8 cellular contexts compared by ENCODE assay signal in genomic region chr22:24592846-24593809, GRCh38. TPM values are rescaled to one million over a fixed set of nuclear protein-coding genes. Genes with fewer than 3 reads are reported as not detected.
A peak's percentile ranks its signal among the peaks of the same experiment; 100 is the strongest.
DNase-seq lines count a peak whose midpoint lies in the region; ATAC-seq and TF ChIP-seq lines count a peak whose summit lies in the region.

A gene with protein sequence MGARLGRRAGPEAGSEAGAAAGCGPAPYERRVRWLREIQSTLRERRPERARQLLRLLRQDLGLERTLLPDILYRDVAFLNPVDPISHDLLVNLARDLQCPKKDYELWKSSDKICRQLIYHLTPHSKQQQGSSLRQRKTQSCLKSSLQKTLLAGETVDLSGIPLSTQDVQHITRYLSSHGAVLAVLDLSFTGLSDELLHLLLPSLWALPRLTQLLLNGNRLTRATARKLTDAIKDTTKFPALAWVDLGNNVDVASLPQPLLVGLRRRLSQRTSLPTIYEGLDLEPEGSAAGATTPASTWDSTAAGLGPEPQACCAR (minus strand): TSS chr22:24593073. CDS start chr22:24593039, 34 bp downstream.

- TF ChIP-seq CTCF in C4-2B (conservative IDR thresholded peaks at IDR 0.05) (no peak), Panc1 (IDR thresholded peaks at IDR 0.05) (no peak)

- peak; percentile 78 for ATAC-seq in GM18867 (IDR thresholded peaks at IDR 0.05; ENCODE audit: unreplicated experiment)
- peak; percentile 61 for ATAC-seq in HG03521 (IDR thresholded peaks at IDR 0.05; ENCODE audit: unreplicated experiment)
- ATAC-seq in Panc1, result peak; percentile 94

- intact Hi-C loops in Panc1 (cut with micrococcal nuclease; ENCODE audit: unreplicated experiment), result no loop called here

- H3K36me3 ChIP-seq in Panc1 (ENCODE audit: control insufficient read depth, insufficient read depth, low read length), result no peaks in the 10 kb centered on the region
- no peaks in the 10 kb centered on the region; the same call in 1 of the 2 replicates for H3K36me3 ChIP-seq in iPS DF 6.9 (ENCODE audit: control insufficient read depth, insufficient read depth, low read length)

- DNase-seq in Panc1 (ENCODE audit: low read depth, low spot score) (no peak), brain pericyte (ENCODE audit: low read depth, low spot score) (peak; percentile 41), iPS DF 6.9 (ENCODE audit: low read depth, low spot score) (peak; percentile 58), pulmonary artery endothelial cell (ENCODE audit: low read depth, low spot score) (peak; percentile 29)
- no peak for DNase-seq in NK-92 treated with Interleukin-12 subunit alpha and Interleukin-12 subunit beta, amount 100 ng/mL, for 24 hours (lab: John Stamatoyannopoulos, UW)

- no peaks in the 10 kb centered on the region for H3K27me3 ChIP-seq in Panc1 (ENCODE audit: control insufficient read depth, insufficient read depth, low read length)
- H3K27me3 ChIP-seq in iPS DF 6.9 (ENCODE audit: control insufficient read depth, insufficient read depth, low read length), result no peaks in the 10 kb centered on the region

- in situ Hi-C loops in Panc1 (cut with HindIII; ENCODE audit: low pct_unique_long_range_greater_than_20kb, low sequenced_read_pairs), result no loop called here

- H3K9me3 ChIP-seq in Panc1 (ENCODE audit: control insufficient read depth, insufficient read depth, low read depth, low read length), result no peaks in the 10 kb centered on the region
- no peaks in the 10 kb centered on the region for H3K9me3 ChIP-seq in iPS DF 6.9 (ENCODE audit: control insufficient read depth, insufficient read depth, low read length)

- peak within 1 kb of the TSS; percentile 50 to 53 for H3K4me3 ChIP-seq in Panc1 (ENCODE audit: low read depth in 2 of 2, low read length in 2 of 2)
- peak within 1 kb of the TSS; percentile 67; the same call in 1 of the 2 replicates for H3K4me3 ChIP-seq in iPS DF 6.9 (ENCODE audit: low read length)

- CTCF ChIA-PET in Panc1 (lab: Charles Lee), result interaction anchor here (0.7 kb wide), 1 partner anchor 253 kb away, joined by 6 read pairs; no protein-coding TSS in a partner anchor

- peak within 1 kb of the TSS; percentile 97 for H3K27ac ChIP-seq in C4-2B
- peak within 1 kb of the TSS; percentile 12; the same call in 1 of the 2 replicates for H3K27ac ChIP-seq in Panc1 (ENCODE audit: low read length)
- no peak within 1 kb of the TSS for H3K27ac ChIP-seq in iPS DF 6.9 (ENCODE audit: low read length)

- WGBS in iPS DF 6.9 (ENCODE audit: insufficient coverage, insufficient read length), result no CpG with 5 or more reads among the region's 83 CpGs

- peaks cover 4% of the 10 kb centered on the region; the same call in 1 of the 2 replicates for H3K4me1 ChIP-seq in Panc1 (ENCODE audit: control insufficient read depth, insufficient read depth, low read length)
- no peaks in the 10 kb centered on the region; the same call in 1 of the 2 replicates for H3K4me1 ChIP-seq in iPS DF 6.9 (ENCODE audit: control insufficient read depth, insufficient read depth, low read length)

- no TSS peak for BruUV-seq in Panc1 (replicated peaks; lab: Mats Ljungman, UMichigan)

- POLR2A ChIA-PET in Panc1 (lab: Charles Lee), result no interaction called here

RNA-seq across cellular contexts. Expression of the gene that starts here (rescaled TPM):
- total RNA-seq in Panc1 (2021; ENCODE audit: unreplicated experiment), result 4.1 TPM
- 8.3 TPM for polyA plus RNA-seq in Panc1 (2012; ENCODE audit: insufficient read length)
- total RNA-seq in pulmonary artery endothelial cell, result 3.9 and 4.3 TPM in 2 replicates

Comparison
In these comparisons a context has a peak if more than half of its experiments do, and no peak if none do; other contexts are left out.
1. DNase-seq: peak in brain pericyte (single experiment), iPS DF 6.9 (single experiment) and pulmonary artery endothelial cell (single experiment); none in Panc1 (single experiment) and NK-92 treated with Interleukin-12 subunit alpha and Interleukin-12 subunit beta, amount 100 ng/mL, for 24 hours (single experiment).
2. Peak in every context shown above with its lines, with median percentiles within 50 percentile points of each other: ATAC-seq.